ENCODE assay signal across 25 cellular contexts in genomic region chr3:57729339-57730039, GRCh38. TPM values are rescaled to one million over a fixed set of nuclear protein-coding genes. Genes with fewer than 3 reads are reported as not detected.
DNase-seq lines count a peak whose midpoint lies in the region; ATAC-seq and TF ChIP-seq lines count a peak whose summit lies in the region.
"Had no signal": no experiment of that assay in that cellular context is flagged by ENCODE, and none has a peak within 500 bp of the region (broad histone marks: within the 10 kb centered on the region; RNA-seq: fewer than 3 reads in every experiment).

No MANE protein-coding gene starts in this region.

- no peak for TF ChIP-seq CTCF in AG04450 (IDR thresholded peaks at IDR 0.05; ENCODE audit: low read depth, low read length)
- TF ChIP-seq CTCF in choroid plexus epithelial cell (conservative IDR thresholded peaks at IDR 0.05; ENCODE audit: low read depth, low read length), result no peak

- H3K27ac ChIP-seq in AG04450 (ENCODE audit: low read depth, low read length), result peak overlapping the region; percentile 21
- H3K27ac ChIP-seq: cardiac muscle cell, foreskin keratinocyte, testis had no signal

- H3K4me3 ChIP-seq in AG04450 (ENCODE audit: low read depth, low read length) (no peak overlapping the region), choroid plexus epithelial cell (ENCODE audit: low read depth, low read length) (no peak overlapping the region)
- H3K4me3 ChIP-seq: cardiac muscle cell, GM12878, testis had no signal

- no peak for ATAC-seq in HG02571 (IDR thresholded peaks at IDR 0.05; ENCODE audit: unreplicated experiment)
- no peak for ATAC-seq in HG02870 (IDR thresholded peaks at IDR 0.05; ENCODE audit: unreplicated experiment)
- ATAC-seq: foreskin keratinocyte, GM12878, Right ventricle myocardium inferior, sciatic nerve had no signal

- H3K27me3 ChIP-seq in AG04450 (ENCODE audit: control insufficient read depth, insufficient read depth, low read length), result peaks cover 2% of the 10 kb centered on the region
- H3K27me3 ChIP-seq: cardiac muscle cell, foreskin keratinocyte, testis had no signal

- POLR2A ChIA-PET in AG04450 (lab: Yijun Ruan, JAX), result no interaction called here

- DNase-seq in AG04450 (ENCODE audit: low read depth, low spot score), result peak; percentile 7
- DNase-seq in GM04503 (ENCODE audit: low read depth), result peak; percentile 36
- peak; percentile 64 for DNase-seq in NOMO-1 treated with DMSO at 0.1 percent for 48 hours (lab: John Stamatoyannopoulos, UW; ENCODE audit: unreplicated experiment)
- DNase-seq in choroid plexus epithelial cell (ENCODE audit: low read depth), result peak; percentile 57
- DNase-seq in NCI-H1436 treated with DMSO at 0.1 percent for 48 hours (lab: John Stamatoyannopoulos, UW), result no peak
- no peak for DNase-seq in posterior vena cava (ENCODE audit: low spot score)
- DNase-seq: activated CD4-positive, alpha-beta T cell treated with anti-CD3 and anti-CD28 coated beads, Interleukin-2, amount 50 U/mL, for 48 hours; activated effector memory CD4-positive, alpha-beta T cell treated with anti-CD3 and anti-CD28 coated beads, Interleukin-2, amount 50 U/mL, for 16 hours; CD4-positive, alpha-beta T cell; foreskin keratinocyte; GDM1; H7; hippocampal formation; islet precursor cell; naive B cell; NCI-H1417; NCI-H526; OCI-M1; testis had no signal

- intact Hi-C loops in posterior vena cava (cut with DNase I), result no loop called here

- CTCF ChIA-PET in AG04450 (lab: Charles Lee), result interaction anchor here (0.7 kb wide), 1 partner anchor 458 kb away, joined by 3 read pairs; no protein-coding TSS in a partner anchor

- no peaks in the 10 kb centered on the region for H3K9me3 ChIP-seq in AG04450 (ENCODE audit: control insufficient read depth, insufficient read depth, low read length)
- H3K9me3 ChIP-seq: testis had no signal

RNA-seq across cellular contexts. Expression of gene SLMAP, which starts 26.6 kb away (rescaled TPM):
- polyA plus RNA-seq in AG04450 (2011; rRNA removed), result 29.7 and 40.2 TPM in 2 replicates
- polyA minus RNA-seq in AG04450 (2011; rRNA and poly(A)+ RNA removed), result 71.4 and 77.8 TPM in 2 replicates
- total RNA-seq in posterior vena cava, result 100 to 1,000 TPM; 355 to 403 TPM

RNA-seq across cellular contexts. Expression of gene DENND6A, which starts 36.6 kb away (rescaled TPM):
- polyA plus RNA-seq in AG04450 (2011; rRNA removed), result 8.8 and 10.8 TPM in 2 replicates
- 10.9 and 16.6 TPM in 2 replicates for polyA minus RNA-seq in AG04450 (2011; rRNA and poly(A)+ RNA removed)
- total RNA-seq in posterior vena cava, result 10 to 100 TPM; 32.5 to 35.9 TPM

Comparison
In these comparisons a context has a peak if more than half of its experiments do, and no peak if none do; other contexts are left out.
1. DNase-seq: peak in AG04450 (single experiment), GM04503 (single experiment), NOMO-1 treated with DMSO at 0.1 percent for 48 hours (single experiment) and choroid plexus epithelial cell (single experiment); none in NCI-H1436 treated with DMSO at 0.1 percent for 48 hours (single experiment) and posterior vena cava (single experiment).